In the genomic region with DNA sequence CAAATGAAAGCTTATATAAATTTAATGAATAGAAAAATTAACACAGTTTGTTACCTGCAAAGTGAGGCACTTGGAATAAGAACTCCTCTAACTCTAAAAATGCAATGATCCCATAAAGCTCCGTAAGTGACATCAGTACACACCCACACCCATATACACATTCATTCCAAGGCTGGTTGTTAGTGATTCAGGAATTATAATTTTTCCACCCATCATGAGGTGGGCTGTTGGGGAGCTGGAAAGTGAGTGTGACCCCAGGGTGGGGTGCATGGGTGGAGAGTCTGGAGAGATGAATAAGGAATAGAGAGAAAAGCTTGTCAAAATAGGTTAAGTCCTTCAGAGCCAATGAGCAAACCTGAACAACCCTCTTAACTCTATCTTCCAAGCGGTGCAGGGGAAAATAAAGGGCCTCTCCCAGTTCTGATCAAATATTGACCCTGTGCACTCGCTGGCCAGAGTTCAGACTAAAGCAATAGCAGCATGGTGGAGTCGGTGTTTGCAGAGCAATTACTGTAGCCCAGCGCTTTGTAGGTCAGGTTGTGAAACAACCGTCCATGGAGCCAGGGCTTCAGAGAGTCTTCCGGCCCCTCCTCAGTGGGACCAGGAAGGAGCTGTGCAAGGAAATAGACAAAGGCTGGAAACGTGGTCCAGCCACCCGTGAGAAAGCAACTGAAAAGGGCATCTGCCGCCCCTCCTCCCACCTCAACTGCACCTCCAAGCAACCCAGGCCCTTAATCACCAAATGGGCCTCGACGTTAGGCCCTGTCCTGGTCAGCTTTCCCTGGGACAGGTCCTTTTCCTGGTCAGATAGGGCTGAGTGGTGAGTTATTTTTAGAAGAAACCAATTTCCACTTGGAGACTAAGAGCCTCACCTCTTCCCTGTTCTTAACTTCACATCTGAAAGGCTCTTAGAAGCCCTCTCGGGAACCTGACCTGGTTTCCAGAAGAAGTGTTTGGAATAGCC, we compare ENCODE assay signal across 14 cellular contexts.
DNase-seq lines count a peak whose midpoint lies in the region; ATAC-seq and TF ChIP-seq lines count a peak whose summit lies in the region.
"Had no signal": no experiment of that assay in that cellular context is flagged by ENCODE, and none has a peak within 500 bp of the region (broad histone marks: within the 10 kb centered on the region; RNA-seq: fewer than 3 reads in every experiment).

No MANE protein-coding gene starts in this region.

- H3K27ac ChIP-seq in epithelial cell of prostate (peak overlapping the region; percentile 81), adrenal gland (no peak overlapping the region)

- no peaks in the 10 kb centered on the region for H3K9me3 ChIP-seq in adrenal gland (replicated peaks in 1 of 3)

- H3K36me3 ChIP-seq in adrenal gland (replicated peaks in 1 of 2) = no peaks in the 10 kb centered on the region

- H3K27me3 ChIP-seq in adrenal gland = no peaks in the 10 kb centered on the region

- H3K4me3 Mint-ChIP-seq in progenitor cell of endocrine pancreas (ENCODE audit: low read depth) = peak overlapping the region; percentile 54
- H3K4me3 Mint-ChIP-seq: CD4-positive, alpha-beta memory T cell; stimulated activated naive B cell treated with anti-CD40 and anti-IgM and Interleukin-4, amounts not matched to agents 10 μg/mL and 1 μg/mL and 100 μg/mL, for 72 hours had no signal

- no peaks in the 10 kb centered on the region for H3K27me3 Mint-ChIP-seq in progenitor cell of endocrine pancreas
- H3K27me3 Mint-ChIP-seq: CD4-positive, alpha-beta memory T cell had no signal

- H3K36me3 Mint-ChIP-seq in progenitor cell of endocrine pancreas (ENCODE audit: insufficient read depth) = no peaks in the 10 kb centered on the region
- H3K36me3 Mint-ChIP-seq: CD4-positive, alpha-beta memory T cell; stimulated activated naive B cell treated with anti-CD40 and anti-IgM and Interleukin-4, amounts not matched to agents 10 μg/mL and 1 μg/mL and 100 μg/mL, for 72 hours had no signal

- no peaks in the 10 kb centered on the region for H3K4me1 ChIP-seq in adrenal gland (replicated peaks in 1 of 2)

- 76 to 87% (median 83%) methylated on average over 8 to 13 of the region's 13 CpGs for WGBS in adrenal gland, 4 donors

- DNase-seq in DMS53 (lab: John Stamatoyannopoulos, UW) (peak; percentile 99), NCI-H2196 treated with DMSO at 0.1 percent for 48 hours (lab: John Stamatoyannopoulos, UW; ENCODE audit: unreplicated experiment) (peak; percentile 72), epithelial cell of prostate (ENCODE audit: low read depth, low spot score) (no peak), progenitor cell of endocrine pancreas (ENCODE audit: low spot score, unreplicated experiment) (peak; percentile 42), islet precursor cell (no peak), adrenal gland (no peak)
- DNase-seq: activated CD4-positive, CD25-positive, alpha-beta regulatory T cell treated with anti-CD3 and anti-CD28 coated beads, Interleukin-2, amount 50 U/mL, for 72 hours; CD4-positive, alpha-beta memory T cell; GOT3; NCI-H2171; stimulated activated CD4-positive, alpha-beta T cell treated with anti-CD3 and anti-CD28 coated beads, Interleukin-2, amount 100 ng/mL, for 24 hours; stimulated activated naive B cell treated with anti-CD40 and anti-IgM and Interleukin-4, amounts not matched to agents 10 μg/mL and 1 μg/mL and 100 μg/mL, for 72 hours had no signal

- TF ChIP-seq CTCF in progenitor cell of endocrine pancreas (IDR thresholded peaks at IDR 0.05; ENCODE audit: unreplicated experiment) (no peak), adrenal gland (IDR thresholded peaks at IDR 0.05) (no peak)

- ATAC-seq in HG02623 (IDR thresholded peaks at IDR 0.05; ENCODE audit: unreplicated experiment) (no peak), HG03442 (IDR thresholded peaks at IDR 0.05; ENCODE audit: unreplicated experiment) (no peak)
- ATAC-seq: stimulated activated naive B cell treated with anti-CD40 and anti-IgM and Interleukin-4, amounts not matched to agents 10 μg/mL and 1 μg/mL and 100 μg/mL, for 72 hours had no signal

- H3K9me3 Mint-ChIP-seq in progenitor cell of endocrine pancreas (ENCODE audit: low read depth) = no peaks in the 10 kb centered on the region
- H3K9me3 Mint-ChIP-seq: CD4-positive, alpha-beta memory T cell; stimulated activated naive B cell treated with anti-CD40 and anti-IgM and Interleukin-4, amounts not matched to agents 10 μg/mL and 1 μg/mL and 100 μg/mL, for 72 hours had no signal

- TF ChIP-seq POLR2A in adrenal gland (IDR thresholded peaks at IDR 0.05) = no peak

- intact Hi-C loops in adrenal gland (cut with DNase I) = no loop called here

- peaks cover 51% of the 10 kb centered on the region for H3K4me1 Mint-ChIP-seq in progenitor cell of endocrine pancreas (ENCODE audit: low read depth)
- H3K4me1 Mint-ChIP-seq: stimulated activated naive B cell treated with anti-CD40 and anti-IgM and Interleukin-4, amounts not matched to agents 10 μg/mL and 1 μg/mL and 100 μg/mL, for 72 hours had no signal

- no peak overlapping the region for H3K4me3 ChIP-seq in adrenal gland

- H3K27ac Mint-ChIP-seq in progenitor cell of endocrine pancreas = peak overlapping the region; percentile 93
- H3K27ac Mint-ChIP-seq: CD4-positive, alpha-beta memory T cell; stimulated activated naive B cell treated with anti-CD40 and anti-IgM and Interleukin-4, amounts not matched to agents 10 μg/mL and 1 μg/mL and 100 μg/mL, for 72 hours had no signal

Comparison
In these comparisons a context has a peak if more than half of its experiments do, and no peak if none do; other contexts are left out.
1. DNase-seq: peak in DMS53 (single experiment), NCI-H2196 treated with DMSO at 0.1 percent for 48 hours (single experiment) and progenitor cell of endocrine pancreas (single experiment); none in epithelial cell of prostate (single experiment), islet precursor cell (single experiment) and adrenal gland (0 of 7).